1 cellular context compared by ENCODE assay signal in genomic region chr3:136752327-136753111, GRCh38.
TF ChIP-seq lines count a peak whose summit lies in the region.

Gene STAG1 (minus strand): TSS chr3:136752378. CDS start chr3:136630898, 121,480 bp downstream.

TF ChIP-seq in HepG2, 621 proteins besides CTCF, POLR2A, EP300 and RAD21 (continued from another document and continues in another):
- TF ChIP-seq ZNF646 (CRISPR knock-in tag; IDR thresholded peaks at IDR 0.05) (no peak), RFX3 (CRISPR knock-in tag; IDR thresholded peaks at IDR 0.05) (no peak), ZNF136 (CRISPR knock-in tag; IDR thresholded peaks at IDR 0.05; ENCODE audit: low read depth) (0 out of 2 replicates have a peak, but pooled peaks have one; percentile 69), HHEX (CRISPR knock-in tag; IDR thresholded peaks at IDR 0.05) (no peak; the same call in 1 of the 2 replicates), DZIP1 (CRISPR knock-in tag; IDR thresholded peaks at IDR 0.05) (peak; percentile 62; the same call in 1 of the 2 replicates), MAX (IDR thresholded peaks at IDR 0.05) (peak; percentile 86), RFX1 (IDR thresholded peaks at IDR 0.05) (no peak), ZNF816 (CRISPR knock-in tag; IDR thresholded peaks at IDR 0.05; ENCODE audit: borderline replicate concordance) (peak; percentile 86), PRDM4 (CRISPR knock-in tag; IDR thresholded peaks at IDR 0.05; ENCODE audit: borderline replicate concordance) (no peak), ZNF34 (CRISPR knock-in tag; IDR thresholded peaks at IDR 0.05; ENCODE audit: borderline replicate concordance) (no peak), CCDC6 (CRISPR knock-in tag; IDR thresholded peaks at IDR 0.05) (peak; percentile 85), NCOA5 (CRISPR knock-in tag; IDR thresholded peaks at IDR 0.05) (no peak), ZNF225 (CRISPR knock-in tag; IDR thresholded peaks at IDR 0.05) (no peak), GZF1 (CRISPR knock-in tag; IDR thresholded peaks at IDR 0.05) (no peak), PREB (CRISPR knock-in tag; IDR thresholded peaks at IDR 0.05) (no peak), GMEB2 (CRISPR knock-in tag; IDR thresholded peaks at IDR 0.05; ENCODE audit: low read depth) (peak; percentile 64; the same call in 1 of the 2 replicates), SOX5 (CRISPR knock-in tag; IDR thresholded peaks at IDR 0.05; ENCODE audit: borderline replicate concordance) (no peak), PRPF4 (IDR thresholded peaks at IDR 0.05; ENCODE audit: low read depth, low read length, poor library complexity, severe bottlenecking) (no peak), GPBP1L1 (CRISPR knock-in tag; IDR thresholded peaks at IDR 0.05) (no peak), TERF1 (CRISPR knock-in tag; IDR thresholded peaks at IDR 0.05) (no peak), ZNF354B (CRISPR knock-in tag; IDR thresholded peaks at IDR 0.05) (no peak), HNF4G (IDR thresholded peaks at IDR 0.05; ENCODE audit: borderline replicate concordance, low read depth, low read length) (no peak), HNF4G (CRISPR knock-in tag; IDR thresholded peaks at IDR 0.05; ENCODE audit: borderline replicate concordance, low read depth) (no peak; the same call in 1 of the 2 replicates), ZMYM3 (CRISPR knock-in tag; IDR thresholded peaks at IDR 0.05) (peak; percentile 66; the same call in 1 of the 2 replicates), ZNF382 (CRISPR knock-in tag; IDR thresholded peaks at IDR 0.05; ENCODE audit: borderline replicate concordance) (no peak), ARHGAP35 (CRISPR knock-in tag; IDR thresholded peaks at IDR 0.05; ENCODE audit: borderline replicate concordance) (peak; percentile 37; the same call in 1 of the 2 replicates), CEBPG (CRISPR knock-in tag; IDR thresholded peaks at IDR 0.05) (peak; percentile 51; the same call in 1 of the 2 replicates), ZNF20 (CRISPR knock-in tag; IDR thresholded peaks at IDR 0.05) (peak; percentile 70; the same call in 1 of the 2 replicates), ZBTB20 (CRISPR knock-in tag; IDR thresholded peaks at IDR 0.05; ENCODE audit: borderline replicate concordance, low read depth) (peak; percentile 46; the same call in 1 of the 2 replicates), ZNF780A (CRISPR knock-in tag; IDR thresholded peaks at IDR 0.05) (peak; percentile 75; the same call in 1 of the 2 replicates), CBX5 (CRISPR knock-in tag; IDR thresholded peaks at IDR 0.05; ENCODE audit: borderline replicate concordance) (peak; percentile 81), ZBTB7A (CRISPR knock-in tag; IDR thresholded peaks at IDR 0.05) (0 out of 2 replicates have a peak, but pooled peaks have one; percentile 62), PRDM15 (CRISPR knock-in tag; IDR thresholded peaks at IDR 0.05) (no peak), ZNF724P (CRISPR knock-in tag; IDR thresholded peaks at IDR 0.05; ENCODE audit: borderline replicate concordance) (no peak), NCOA2 (CRISPR knock-in tag; IDR thresholded peaks at IDR 0.05) (no peak), SCMH1 (CRISPR knock-in tag; IDR thresholded peaks at IDR 0.05; ENCODE audit: borderline replicate concordance) (no peak)
